Comparison of ENCODE assay signal across 8 cellular contexts in genomic region chr3:172522871-172523818, GRCh38. TPM values are rescaled to one million over a fixed set of nuclear protein-coding genes. Genes with fewer than 3 reads are reported as not detected.
DNase-seq lines count a peak whose midpoint lies in the region; ATAC-seq and TF ChIP-seq lines count a peak whose summit lies in the region.

Gene TNFSF10 (minus strand): TSS chr3:172523430. CDS start chr3:172523384, 46 bp downstream.

- no peaks in the 10 kb centered on the region for H4K20me1 ChIP-seq in GM23338 (replicated peaks; ENCODE audit: insufficient read depth)

- peak within 1 kb of the TSS; percentile 1; the same call in 1 of the 3 replicates for H3K4me3 Mint-ChIP-seq in GM23338
- H3K4me3 Mint-ChIP-seq in WTC11, result peak within 1 kb of the TSS; percentile 44
- peak within 1 kb of the TSS; percentile 84 for H3K4me3 Mint-ChIP-seq in central memory CD8-positive, alpha-beta T cell
- no peak within 1 kb of the TSS for H3K4me3 Mint-ChIP-seq in nephron progenitor cell

- H3K4me2 ChIP-seq in GM23338, result peak within 1 kb of the TSS; percentile 28

- H3K27me3 Mint-ChIP-seq in GM23338 (ENCODE audit: insufficient read depth, low read depth, poor library complexity) (no peaks in the 10 kb centered on the region), WTC11 (ENCODE audit: low read depth) (no peaks in the 10 kb centered on the region), nephron progenitor cell (ENCODE audit: low read depth, poor library complexity) (no peaks in the 10 kb centered on the region)
- H3K27me3 Mint-ChIP-seq in central memory CD8-positive, alpha-beta T cell, result no peaks in the 10 kb centered on the region

- POLR2A ChIA-PET in WTC11 (lab: Charles Lee), result interaction anchor here (1.0 kb wide), 1 partner anchor 103 kb away, joined by 11 read pairs; no protein-coding TSS in a partner anchor

- peaks cover 11% of the 10 kb centered on the region for H3K4me1 ChIP-seq in GM23338 (ENCODE audit: insufficient read depth)

- no peaks in the 10 kb centered on the region for H3K9me3 Mint-ChIP-seq in GM23338
- H3K9me3 Mint-ChIP-seq in WTC11, result no peaks in the 10 kb centered on the region
- H3K9me3 Mint-ChIP-seq in central memory CD8-positive, alpha-beta T cell, result no peaks in the 10 kb centered on the region
- H3K9me3 Mint-ChIP-seq in nephron progenitor cell, result no peaks in the 10 kb centered on the region

- no peaks in the 10 kb centered on the region for H3K9me2 ChIP-seq in GM23338 (ENCODE audit: insufficient read depth)

- no peak within 1 kb of the TSS for H3K27ac Mint-ChIP-seq in GM23338
- H3K27ac Mint-ChIP-seq in WTC11, result peak within 1 kb of the TSS; percentile 20; the same call in 1 of the 2 replicates
- H3K27ac Mint-ChIP-seq in central memory CD8-positive, alpha-beta T cell (ENCODE audit: low read depth), result peak within 1 kb of the TSS; percentile 95
- H3K27ac Mint-ChIP-seq in nephron progenitor cell, result no peak within 1 kb of the TSS

- H3F3A ChIP-seq in GM23338 (replicated peaks; ENCODE audit: low read depth), result no peaks in the 10 kb centered on the region

- H2AFZ ChIP-seq in GM23338, result peak within 1 kb of the TSS; percentile 89

- H3K4me1 Mint-ChIP-seq in GM23338 (peaks cover 11% of the 10 kb centered on the region), WTC11 (peaks cover 13% of the 10 kb centered on the region), nephron progenitor cell (peaks cover 13% of the 10 kb centered on the region)
- peaks cover 53% of the 10 kb centered on the region for H3K4me1 Mint-ChIP-seq in central memory CD8-positive, alpha-beta T cell

- peak; percentile 88 for ATAC-seq in GM23338
- peak; percentile 94 for ATAC-seq in WTC11
- ATAC-seq in central memory CD8-positive, alpha-beta T cell (replicated peaks; ENCODE audit: extremely low read depth, poor library complexity, severe bottlenecking), result peak; percentile 74

- H3K36me3 Mint-ChIP-seq in GM23338 (ENCODE audit: low read depth) (no peaks in the 10 kb centered on the region), WTC11 (no peaks in the 10 kb centered on the region), nephron progenitor cell (ENCODE audit: low read depth) (no peaks in the 10 kb centered on the region)
- H3K36me3 Mint-ChIP-seq in central memory CD8-positive, alpha-beta T cell (ENCODE audit: insufficient read depth), result peaks cover 5% of the 10 kb centered on the region

- H3K4me3 ChIP-seq in GM23338, result no peak within 1 kb of the TSS; the same call in 1 of the 2 replicates

- peak; percentile 78 for DNase-seq in GM10266 (ENCODE audit: extremely low spot score)
- DNase-seq in GM23338 (ENCODE audit: low spot score), result peak; percentile 58
- DNase-seq in LoVo (ENCODE audit: low spot score), result peak; percentile 60
- no peak for DNase-seq in WTC11 (ENCODE audit: low spot score)
- DNase-seq in central memory CD8-positive, alpha-beta T cell (ENCODE audit: low spot score in 2 of 2), result peak; percentile 30 to 41
- DNase-seq in medulla oblongata (ENCODE audit: extremely low spot score), result peak; percentile 76
- peak; percentile 28 to 81 (median 57) for DNase-seq in stimulated activated naive CD4-positive, alpha-beta T cell (lab: John Stamatoyannopoulos, UW)
- no peak for DNase-seq in nephron progenitor cell

- H3K27me3 ChIP-seq in GM23338 (ENCODE audit: insufficient read depth), result no peaks in the 10 kb centered on the region

- TF ChIP-seq CTCF in GM10266 (IDR thresholded peaks at IDR 0.05; ENCODE audit: control insufficient read depth, insufficient read depth, low read depth, missing control alignments) (no peak), GM23338 (conservative IDR thresholded peaks at IDR 0.05; ENCODE audit: low read depth in 2 of 2) (no peak), WTC11 (IDR thresholded peaks at IDR 0.05) (no peak), nephron progenitor cell (IDR thresholded peaks at IDR 0.05) (no peak)

- H3K27ac ChIP-seq in GM23338 (ENCODE audit: low read depth), result no peak within 1 kb of the TSS

- CTCF ChIA-PET in WTC11 (lab: Charles Lee), result interaction anchor here (1.4 to 2.0 kb wide), 3 partner anchors 46 to 150 kb away, joined by 5 to 7 read pairs (median 5); no protein-coding TSS in a partner anchor

- H3K79me2 ChIP-seq in GM23338 (replicated peaks; ENCODE audit: insufficient read depth), result no peaks in the 10 kb centered on the region

- no peaks in the 10 kb centered on the region for H3K36me3 ChIP-seq in GM23338 (ENCODE audit: insufficient read depth)

TF ChIP-seq in WTC11, 78 proteins besides CTCF, POLR2A, EP300 and RAD21:
- TF ChIP-seq SMAD3 (CRISPR knock-in tag; IDR thresholded peaks at IDR 0.05; ENCODE audit: borderline replicate concordance) (no peak), ZNF121 (CRISPR knock-in tag; IDR thresholded peaks at IDR 0.05) (peak; percentile 61)

RNA-seq across cellular contexts. Expression of gene TNFSF10, which starts in this region (rescaled TPM):
- total RNA-seq in GM23338 (2014; rRNA removed; shearing (Covaris generic)), result not detected in 2 replicates
- 0.21 and 0.27 TPM in 2 replicates for polyA plus RNA-seq in GM23338 (2016; fragmentation: Nextera tagmentation; extraction: Ambion mirVana)
- 0.22 to 0.39 TPM (median 0.27 TPM) in 3 replicates for total RNA-seq in WTC11 (2021)

Comparison
In these comparisons a context has a peak if more than half of its experiments do, and no peak if none do; other contexts are left out.
1. Peak in DNase-seq, ATAC-seq and H3K4me2 ChIP-seq in GM23338; RNA of the gene not detected or under 1 TPM.
2. Peak in ATAC-seq in WTC11; RNA of the gene not detected or under 1 TPM.
3. DNase-seq: peak in GM10266 (single experiment), LoVo (single experiment), central memory CD8-positive, alpha-beta T cell (2 of 2), medulla oblongata (single experiment) and stimulated activated naive CD4-positive, alpha-beta T cell (6 of 6); none in WTC11 (single experiment) and nephron progenitor cell (single experiment).
4. H3K27ac Mint-ChIP-seq: peak in WTC11 (single experiment) and central memory CD8-positive, alpha-beta T cell (single experiment); none in GM23338 (single experiment) and nephron progenitor cell (single experiment).
5. Peak in every context shown above with its lines, with median percentiles within 50 percentile points of each other: ATAC-seq.